34 cellular contexts compared by ENCODE assay signal in genomic region chr6:102333736-102334135, GRCh38.
"Had no signal": no experiment of that assay in that cellular context is flagged by ENCODE, and none has a peak within 500 bp of the region (broad histone marks: within the 10 kb centered on the region; RNA-seq: fewer than 3 reads in every experiment).

No MANE protein-coding gene starts in this region.

- DNase-seq: activated effector memory CD4-positive, alpha-beta T cell treated with anti-CD3 and anti-CD28 coated beads, Interleukin-2, amount 50 U/mL, for 16 hours; activated effector memory CD4-positive, alpha-beta T cell treated with Interleukin-2 at 50 U/mL for 16 hours; activated gamma-delta T cell; activated gamma-delta T cell treated with Interleukin-2 at 50 U/mL for 16 hours; activated naive CD4-positive, alpha-beta T cell; activated naive CD4-positive, alpha-beta T cell treated with anti-CD3 and anti-CD28 coated beads for 36 hours; activated naive CD4-positive, alpha-beta T cell treated with anti-CD3 and anti-CD28 coated beads, Interleukin-2, amount 10 ng/mL, durations not matched to agents 7 days and 5 days; activated naive CD4-positive, alpha-beta T cell treated with anti-CD3 and anti-CD28 coated beads, Interleukin-2, amount 50 U/mL, for 16 hours; activated naive CD4-positive, alpha-beta T cell treated with Interleukin-2 at 50 U/mL for 16 hours; activated naive CD8-positive, alpha-beta T cell treated with anti-CD3 and anti-CD28 coated beads for 36 hours; activated naive CD8-positive, alpha-beta T cell treated with anti-CD3 and anti-CD28 coated beads, Interleukin-2, amount 10 ng/mL, durations not matched to agents 7 days and 5 days; activated naive CD8-positive, alpha-beta T cell treated with anti-CD3 and anti-CD28 coated beads, Interleukin-2, amount 50 U/mL, for 24 hours; activated T-cell treated with anti-CD3 and anti-CD28 coated beads, Interleukin-2, amount 50 U/mL, for 1 hour; activated T-cell treated with anti-CD3 and anti-CD28 coated beads, Interleukin-2, amount 50 U/mL, for 24 hours; activated T-cell treated with anti-CD3 and anti-CD28 coated beads, Interleukin-2, amount 50 U/mL, for 4 hours; activated T-cell treated with anti-CD3 and anti-CD28 coated beads, Interleukin-2, amount 50 U/mL, for 48 hours; activated T-cell treated with anti-CD3 and anti-CD28 coated beads, Interleukin-2, amount 50 U/mL, for 72 hours; adrenal gland; amniotic stem cell; amygdala; anterior cingulate cortex; aorta; body of pancreas; brain microvascular endothelial cell; caudate nucleus; central memory CD4-positive, alpha-beta T cell; cerebellar nuclear complex had no signal

- ATAC-seq: activated naive CD4-positive, alpha-beta T cell treated with anti-CD3 and anti-CD28 coated beads, Interleukin-2, amount 50 U/mL, for 72 hours; activated naive CD8-positive, alpha-beta T cell treated with anti-CD3 and anti-CD28 coated beads, Interleukin-2, amount 50 U/mL, for 24 hours; activated T-cell treated with anti-CD3 and anti-CD28 coated beads, Interleukin-2, amount 50 U/mL, for 4 hours; activated T-cell treated with anti-CD3 and anti-CD28 coated beads, Interleukin-2, amount 50 U/mL, for 72 hours; activated T-helper 17 cell treated with anti-CD3 and anti-CD28 coated beads, Interleukin-2, amount 50 U/mL, for 72 hours; body of pancreas had no signal

- H3K27ac ChIP-seq: adrenal gland, ascending aorta, body of pancreas, brain microvascular endothelial cell, breast epithelium, cardiac muscle cell had no signal

- H3K27me3 ChIP-seq: adrenal gland, ascending aorta, body of pancreas, brain microvascular endothelial cell, breast epithelium, cardiac muscle cell had no signal

- H3K4me1 ChIP-seq: adrenal gland, ascending aorta, body of pancreas, breast epithelium had no signal

- H3K4me3 ChIP-seq: adrenal gland, ascending aorta, body of pancreas, breast epithelium, cardiac muscle cell had no signal

- H3K36me3 ChIP-seq: adrenal gland, ascending aorta, brain microvascular endothelial cell, breast epithelium, cardiac muscle cell had no signal

- H3K9me3 ChIP-seq: adrenal gland, ascending aorta, body of pancreas, breast epithelium had no signal

- FAIRE-seq: astrocyte, bronchial epithelial cell had no signal
